ENCODE assay signal across 24 cellular contexts in genomic region chr17:65677932-65678331, GRCh38.
DNase-seq lines count a peak whose midpoint lies in the region; ATAC-seq, FAIRE-seq and TF ChIP-seq lines count a peak whose summit lies in the region.
"Had no signal": no experiment of that assay in that cellular context is flagged by ENCODE, and none has a peak within 500 bp of the region (broad histone marks: within the 10 kb centered on the region; RNA-seq: fewer than 3 reads in every experiment).

No MANE protein-coding gene starts in this region.

- peak; percentile 56 for DNase-seq in HepG2 (ENCODE audit: low spot score)
- no peak for DNase-seq in right lobe of liver
- DNase-seq in hepatocyte (ENCODE audit: low spot score) = no peak
- no peak for DNase-seq in RCC 7860 (ENCODE audit: low spot score)
- DNase-seq in GM20000 (ENCODE audit: low spot score) = no peak
- no peak for DNase-seq in T1000 (lab: John Stamatoyannopoulos, UW)
- DNase-seq: ACHN; activated CD4-positive, alpha-beta memory T cell treated with anti-CD3 and anti-CD28 coated beads, Interleukin-2, amount 10 ng/mL, durations not matched to agents 7 days and 5 days; activated T-cell treated with anti-CD3 and anti-CD28 coated beads, Interleukin-2, amount 50 U/mL, for 24 hours; CD8-positive, alpha-beta T cell; hippocampal formation; kidney glomerular epithelial cell; mucosa of descending colon; NCI-H1048; occipital lobe; stimulated activated CD4-positive, alpha-beta T cell treated with anti-CD3 and anti-CD28 coated beads, Interleukin-2, amount 100 ng/mL, for 24 hours; stomach; T-cell; WERI-Rb-1 had no signal

- H3K4me2 ChIP-seq in HepG2 (ENCODE audit: low read depth, low read length) = no peak overlapping the region
- H3K4me2 ChIP-seq in hepatocyte = no peak overlapping the region

- H3K9ac ChIP-seq in HepG2 (ENCODE audit: insufficient read depth, low read depth, low read length) = no peak overlapping the region

- no peaks in the 10 kb centered on the region for H3K9me3 ChIP-seq in HepG2 (ENCODE audit: low read length)
- no peaks in the 10 kb centered on the region for H3K9me3 ChIP-seq in right lobe of liver
- no peaks in the 10 kb centered on the region for H3K9me3 ChIP-seq in hepatocyte (ENCODE audit: low read depth)
- H3K9me3 ChIP-seq: mucosa of descending colon, stomach had no signal

- H3K4me1 Mint-ChIP-seq in activated T-helper 17 cell treated with anti-CD3 and anti-CD28 coated beads, Interleukin-2, amount 50 U/mL, for 72 hours = no peaks in the 10 kb centered on the region

- no peak for TF ChIP-seq RAD21 in HepG2 (CRISPR knock-in tag; IDR thresholded peaks at IDR 0.05)

- in situ Hi-C loops in HepG2 (cut with HindIII; ENCODE audit: extremely low pct_ligation_motif_present, low pct_unique_long_range_greater_than_20kb) = no loop called here

- intact Hi-C loops in HepG2 (cut with micrococcal nuclease; ENCODE audit: unreplicated experiment) = no loop called here
- intact Hi-C loops in right lobe of liver (cut with DNase I) = no loop called here

- no peak for TF ChIP-seq CTCF in HepG2 (CRISPR knock-in tag; IDR thresholded peaks at IDR 0.05)
- no peak for TF ChIP-seq CTCF in right lobe of liver (IDR thresholded peaks at IDR 0.05)
- TF ChIP-seq CTCF in hepatocyte (IDR thresholded peaks at IDR 0.05; ENCODE audit: poor library complexity) = no peak
- TF ChIP-seq CTCF in GM20000 (IDR thresholded peaks at IDR 0.05; ENCODE audit: extremely low read depth, missing control alignments) = no peak

- no peak for ATAC-seq in HepG2
- ATAC-seq in right lobe of liver = no peak
- peak; percentile 53 for ATAC-seq in activated T-helper 17 cell treated with anti-CD3 and anti-CD28 coated beads, Interleukin-2, amount 50 U/mL, for 72 hours (replicated peaks)
- ATAC-seq in HG02610 (IDR thresholded peaks at IDR 0.05; ENCODE audit: unreplicated experiment) = no peak
- ATAC-seq: CD8-positive, alpha-beta T cell; K562; mucosa of descending colon; sciatic nerve had no signal

- H4K20me1 ChIP-seq in HepG2 (ENCODE audit: insufficient read depth, low read length) (no peaks in the 10 kb centered on the region), hepatocyte (ENCODE audit: insufficient read depth, poor library complexity, severe bottlenecking) (no peaks in the 10 kb centered on the region)

- no peaks in the 10 kb centered on the region for H3K36me3 Mint-ChIP-seq in activated T-helper 17 cell treated with anti-CD3 and anti-CD28 coated beads, Interleukin-2, amount 50 U/mL, for 72 hours (ENCODE audit: low read depth)
- H3K36me3 Mint-ChIP-seq: CD8-positive, alpha-beta T cell; T-cell had no signal

- WGBS in HepG2 (ENCODE audit: low lambda C conversion rate) = 48% methylated on average over 2 of the region's 2 CpGs
- WGBS in right lobe of liver (ENCODE audit: insufficient coverage, low coverage, low lambda C conversion rate, missing lambda C conversion rate) = 68% methylated on average over 2 of the region's 2 CpGs
- WGBS in hepatocyte (ENCODE audit: low lambda C conversion rate, missing lambda C conversion rate) = 65% methylated on average over 2 of the region's 2 CpGs

- H3K36me3 ChIP-seq in HepG2 (replicated peaks in 1 of 2; ENCODE audit: control insufficient read depth in 1 of 2, insufficient read depth in 2 of 2, low read length in 2 of 2) (no peaks in the 10 kb centered on the region), right lobe of liver (no peaks in the 10 kb centered on the region), hepatocyte (replicated peaks; ENCODE audit: insufficient read depth, low read depth) (no peaks in the 10 kb centered on the region)
- H3K36me3 ChIP-seq: stomach, WERI-Rb-1 had no signal

- no peaks in the 10 kb centered on the region for H3K9me3 Mint-ChIP-seq in activated T-helper 17 cell treated with anti-CD3 and anti-CD28 coated beads, Interleukin-2, amount 50 U/mL, for 72 hours
- H3K9me3 Mint-ChIP-seq: activated T-cell treated with anti-CD3 and anti-CD28 coated beads, Interleukin-2, amount 50 U/mL, for 24 hours had no signal

- TF ChIP-seq EP300 in HepG2 (IDR thresholded peaks at IDR 0.05; ENCODE audit: low read depth in 2 of 2, low read length in 2 of 2) = no peak
- no peak for TF ChIP-seq EP300 in HepG2 (CRISPR knock-in tag; IDR thresholded peaks at IDR 0.05; ENCODE audit: borderline replicate concordance)

- TF ChIP-seq POLR2A in HepG2 (IDR thresholded peaks at IDR 0.05; ENCODE audit: insufficient read depth in 1 of 2, low read depth in 2 of 2, low read length in 2 of 2) (no peak), right lobe of liver (IDR thresholded peaks at IDR 0.05) (no peak)

- H3K27me3 ChIP-seq in HepG2 (ENCODE audit: control insufficient read depth in 1 of 2, insufficient read depth in 2 of 2, low read length in 2 of 2) = no peaks in the 10 kb centered on the region
- H3K27me3 ChIP-seq in right lobe of liver = no peaks in the 10 kb centered on the region
- no peaks in the 10 kb centered on the region for H3K27me3 ChIP-seq in hepatocyte
- H3K27me3 ChIP-seq: stomach had no signal

- CTCF ChIA-PET in HepG2 (lab: Yijun Ruan, JAX; ENCODE audit: low intra/inter-chr PET ratio, low total read pairs) = no interaction called here

- H2AFZ ChIP-seq in HepG2 (ENCODE audit: low read length) (no peak overlapping the region), hepatocyte (no peak overlapping the region)

- no peaks in the 10 kb centered on the region for H3K27me3 Mint-ChIP-seq in activated T-helper 17 cell treated with anti-CD3 and anti-CD28 coated beads, Interleukin-2, amount 50 U/mL, for 72 hours
- H3K27me3 Mint-ChIP-seq: activated naive CD8-positive, alpha-beta T cell; activated T-cell treated with anti-CD3 and anti-CD28 coated beads, Interleukin-2, amount 50 U/mL, for 24 hours; T-cell had no signal

- no peak overlapping the region for H3K27ac ChIP-seq in HepG2 (ENCODE audit: extremely low read length, insufficient read depth, low read length)
- H3K27ac ChIP-seq in right lobe of liver = no peak overlapping the region
- peak overlapping the region; percentile 16 for H3K27ac ChIP-seq in hepatocyte
- H3K27ac ChIP-seq: stomach, WERI-Rb-1 had no signal

- H3K4me3 ChIP-seq in HepG2 (replicated peaks in 1 of 3; ENCODE audit: insufficient read depth in 1 of 3, low read depth in 2 of 3, low read length in 3 of 3) (no peak overlapping the region), right lobe of liver (no peak overlapping the region), hepatocyte (no peak overlapping the region)
- H3K4me3 ChIP-seq: K562, mucosa of descending colon, stomach had no signal

- H3K4me1 ChIP-seq in HepG2 (ENCODE audit: insufficient read depth, low read length) = peaks cover 6% of the 10 kb centered on the region; the same call in 1 of the 2 replicates
- no peaks in the 10 kb centered on the region for H3K4me1 ChIP-seq in right lobe of liver
- no peaks in the 10 kb centered on the region for H3K4me1 ChIP-seq in hepatocyte (ENCODE audit: insufficient read depth)

- H3K79me2 ChIP-seq in HepG2 (ENCODE audit: insufficient read depth, low read length) (no peaks in the 10 kb centered on the region), hepatocyte (no peaks in the 10 kb centered on the region)

- H3K9me2 ChIP-seq in hepatocyte (replicated peaks; ENCODE audit: insufficient read depth) = no peaks in the 10 kb centered on the region

- no TSS peak for BruUV-seq in HepG2 (replicated peaks; lab: Mats Ljungman, UMichigan)

- FAIRE-seq in HepG2 (lab: Jason Lieb, UNC) (no peak), RCC 7860 (lab: Jason Lieb, UNC) (no peak)
- FAIRE-seq: K562 had no signal

- no peak overlapping the region for H3K4me3 Mint-ChIP-seq in activated T-helper 17 cell treated with anti-CD3 and anti-CD28 coated beads, Interleukin-2, amount 50 U/mL, for 72 hours
- H3K4me3 Mint-ChIP-seq: activated CD4-positive, alpha-beta memory T cell treated with anti-CD3 and anti-CD28 coated beads, Interleukin-2, amount 10 ng/mL, durations not matched to agents 7 days and 5 days; activated naive CD8-positive, alpha-beta T cell; activated T-cell treated with anti-CD3 and anti-CD28 coated beads, Interleukin-2, amount 50 U/mL, for 24 hours; CD8-positive, alpha-beta T cell; T-cell had no signal

- no peak overlapping the region for H3K27ac Mint-ChIP-seq in activated T-helper 17 cell treated with anti-CD3 and anti-CD28 coated beads, Interleukin-2, amount 50 U/mL, for 72 hours
- H3K27ac Mint-ChIP-seq: activated CD4-positive, alpha-beta memory T cell treated with anti-CD3 and anti-CD28 coated beads, Interleukin-2, amount 10 ng/mL, durations not matched to agents 7 days and 5 days; activated naive CD8-positive, alpha-beta T cell; activated T-cell treated with anti-CD3 and anti-CD28 coated beads, Interleukin-2, amount 50 U/mL, for 24 hours; CD8-positive, alpha-beta T cell; T-cell had no signal

- POLR2A ChIA-PET in HepG2 (lab: Yijun Ruan, JAX) = no interaction called here

TF ChIP-seq in HepG2, 621 proteins besides CTCF, POLR2A, EP300 and RAD21:
- TF ChIP-seq POLR2AphosphoS5 (IDR thresholded peaks at IDR 0.05; ENCODE audit: low read depth, low read length) (no peak), GFI1 (CRISPR knock-in tag; IDR thresholded peaks at IDR 0.05; ENCODE audit: borderline replicate concordance) (0 out of 2 replicates have a peak, but pooled peaks have one; percentile 19)
